ENCODE assay signal across 24 cellular contexts in genomic region chr4:157300678-157301077, GRCh38.
A peak's percentile ranks its signal among the peaks of the same experiment; 100 is the strongest.
DNase-seq lines count a peak whose midpoint lies in the region; ATAC-seq lines count a peak whose summit lies in the region.
"Had no signal": no experiment of that assay in that cellular context is flagged by ENCODE, and none has a peak within 500 bp of the region (broad histone marks: within the 10 kb centered on the region; RNA-seq: fewer than 3 reads in every experiment).

No MANE protein-coding gene starts in this region.

- DNase-seq in NCI-H345 (lab: John Stamatoyannopoulos, UW) = peak; percentile 1
- DNase-seq in NCI-H345 treated with DMSO at 0.1 percent for 48 hours (lab: John Stamatoyannopoulos, UW; ENCODE audit: unreplicated experiment) = no peak
- DNase-seq in NCI-H774 (lab: John Stamatoyannopoulos, UW) = peak; percentile 3
- peak; percentile 0 to 75 for DNase-seq in cerebellar nuclear complex (lab: John Stamatoyannopoulos, UW)
- no peak for DNase-seq in activated naive CD8-positive, alpha-beta T cell treated with anti-CD3 and anti-CD28 coated beads, Interleukin-2, amount 50 U/mL, for 24 hours
- DNase-seq in activated CD4-positive, alpha-beta T cell treated with anti-CD3 and anti-CD28 coated beads, Interleukin-2, amount 10 ng/mL, durations not matched to agents 7 days and 5 days = no peak
- no peak for DNase-seq in NCI-H2227 treated with DMSO at 0.1 percent for 48 hours (lab: John Stamatoyannopoulos, UW)
- DNase-seq: activated B cell treated with CpG ODN at 0.5 μM for 24 hours; activated CD4-positive, alpha-beta T cell treated with anti-CD3 and anti-CD28 coated beads, Interleukin-2, amount 50 U/mL, for 4 hours; activated naive CD4-positive, alpha-beta T cell treated with anti-CD3 and anti-CD28 coated beads for 36 hours; DND-41; effector CD4-positive, alpha-beta T cell; erythroblast; foreskin fibroblast; heart left ventricle; lower lobe of right lung; Peyer's patch; stimulated activated CD4-positive, alpha-beta T cell treated with anti-CD3 and anti-CD28 coated beads, Interleukin-1b, Interleukin-23, amount 100 ng/mL, for 48 hours; stimulated activated CD8-positive, alpha-beta memory T cell treated with anti-CD3 and anti-CD28 coated beads, Interleukin-4, amount 100 ng/mL, for 48 hours; T-helper 1 cell; tibial artery had no signal

- no peak for ATAC-seq in GM18498 (IDR thresholded peaks at IDR 0.05; ENCODE audit: unreplicated experiment)
- ATAC-seq in activated naive CD8-positive, alpha-beta T cell treated with anti-CD3 and anti-CD28 coated beads, Interleukin-2, amount 50 U/mL, for 24 hours = no peak
- ATAC-seq: heart left ventricle; K562; lower lobe of right lung; natural killer cell treated with Interleukin-12 subunit alpha and Interleukin-12 subunit beta and Interleukin-15 and Interleukin-18, amount 100 ng/mL, for 72 hours had no signal

- H3K4me3 Mint-ChIP-seq in activated naive CD8-positive, alpha-beta T cell treated with anti-CD3 and anti-CD28 coated beads, Interleukin-2, amount 50 U/mL, for 24 hours = no peak overlapping the region
- H3K4me3 Mint-ChIP-seq in activated CD4-positive, alpha-beta T cell treated with anti-CD3 and anti-CD28 coated beads, Interleukin-2, amount 10 ng/mL, durations not matched to agents 7 days and 5 days = no peak overlapping the region
- H3K4me3 Mint-ChIP-seq: activated B cell treated with CpG ODN at 0.5 μM for 24 hours; activated naive CD4-positive, alpha-beta T cell treated with anti-CD3 and anti-CD28 coated beads for 36 hours; natural killer cell treated with Interleukin-12 subunit alpha and Interleukin-12 subunit beta and Interleukin-15 and Interleukin-18, amount 100 ng/mL, for 72 hours had no signal

- no peaks in the 10 kb centered on the region for H3K27me3 Mint-ChIP-seq in activated naive CD8-positive, alpha-beta T cell treated with anti-CD3 and anti-CD28 coated beads, Interleukin-2, amount 50 U/mL, for 24 hours
- H3K27me3 Mint-ChIP-seq in activated CD4-positive, alpha-beta T cell treated with anti-CD3 and anti-CD28 coated beads, Interleukin-2, amount 10 ng/mL, durations not matched to agents 7 days and 5 days = no peaks in the 10 kb centered on the region
- H3K27me3 Mint-ChIP-seq: activated B cell treated with CpG ODN at 0.5 μM for 24 hours; natural killer cell treated with Interleukin-12 subunit alpha and Interleukin-12 subunit beta and Interleukin-15 and Interleukin-18, amount 100 ng/mL, for 72 hours had no signal

- H3K9me3 Mint-ChIP-seq in activated naive CD8-positive, alpha-beta T cell treated with anti-CD3 and anti-CD28 coated beads, Interleukin-2, amount 50 U/mL, for 24 hours = peaks cover 5% of the 10 kb centered on the region
- no peaks in the 10 kb centered on the region for H3K9me3 Mint-ChIP-seq in activated CD4-positive, alpha-beta T cell treated with anti-CD3 and anti-CD28 coated beads, Interleukin-2, amount 10 ng/mL, durations not matched to agents 7 days and 5 days

- CTCF ChIA-PET in activated CD4-positive, alpha-beta T cell treated with anti-CD3 and anti-CD28 coated beads, Interleukin-2, amount 10 ng/mL, durations not matched to agents 7 days and 5 days (lab: Charles Lee) = no interaction called here

- H3K27ac Mint-ChIP-seq in activated naive CD8-positive, alpha-beta T cell treated with anti-CD3 and anti-CD28 coated beads, Interleukin-2, amount 50 U/mL, for 24 hours = no peak overlapping the region
- no peak overlapping the region for H3K27ac Mint-ChIP-seq in activated CD4-positive, alpha-beta T cell treated with anti-CD3 and anti-CD28 coated beads, Interleukin-2, amount 10 ng/mL, durations not matched to agents 7 days and 5 days
- H3K27ac Mint-ChIP-seq: activated B cell treated with CpG ODN at 0.5 μM for 24 hours; activated naive CD4-positive, alpha-beta T cell treated with anti-CD3 and anti-CD28 coated beads for 36 hours; natural killer cell treated with Interleukin-12 subunit alpha and Interleukin-12 subunit beta and Interleukin-15 and Interleukin-18, amount 100 ng/mL, for 72 hours had no signal

- POLR2A ChIA-PET in activated CD4-positive, alpha-beta T cell treated with anti-CD3 and anti-CD28 coated beads, Interleukin-2, amount 10 ng/mL, durations not matched to agents 7 days and 5 days (lab: Charles Lee) = no interaction called here

- H3K4me1 Mint-ChIP-seq in activated naive CD8-positive, alpha-beta T cell treated with anti-CD3 and anti-CD28 coated beads, Interleukin-2, amount 50 U/mL, for 24 hours = no peaks in the 10 kb centered on the region
- H3K4me1 Mint-ChIP-seq in activated CD4-positive, alpha-beta T cell treated with anti-CD3 and anti-CD28 coated beads, Interleukin-2, amount 10 ng/mL, durations not matched to agents 7 days and 5 days = no peaks in the 10 kb centered on the region
- H3K4me1 Mint-ChIP-seq: activated B cell treated with CpG ODN at 0.5 μM for 24 hours had no signal

- no peaks in the 10 kb centered on the region for H3K36me3 Mint-ChIP-seq in activated naive CD8-positive, alpha-beta T cell treated with anti-CD3 and anti-CD28 coated beads, Interleukin-2, amount 50 U/mL, for 24 hours (ENCODE audit: low read depth)
- H3K36me3 Mint-ChIP-seq in activated CD4-positive, alpha-beta T cell treated with anti-CD3 and anti-CD28 coated beads, Interleukin-2, amount 10 ng/mL, durations not matched to agents 7 days and 5 days (ENCODE audit: low read depth) = no peaks in the 10 kb centered on the region

Comparison
In these comparisons a context has a peak if more than half of its experiments do, and no peak if none do; other contexts are left out.
1. DNase-seq: peak in NCI-H345 (single experiment), NCI-H774 (single experiment) and cerebellar nuclear complex (2 of 2); none in NCI-H345 treated with DMSO at 0.1 percent for 48 hours (single experiment), activated naive CD8-positive, alpha-beta T cell treated with anti-CD3 and anti-CD28 coated beads, Interleukin-2, amount 50 U/mL, for 24 hours (single experiment), activated CD4-positive, alpha-beta T cell treated with anti-CD3 and anti-CD28 coated beads, Interleukin-2, amount 10 ng/mL, durations not matched to agents 7 days and 5 days (single experiment) and NCI-H2227 treated with DMSO at 0.1 percent for 48 hours (single experiment).